Comparison of ENCODE assay signal across 9 cellular contexts in the genomic region with DNA sequence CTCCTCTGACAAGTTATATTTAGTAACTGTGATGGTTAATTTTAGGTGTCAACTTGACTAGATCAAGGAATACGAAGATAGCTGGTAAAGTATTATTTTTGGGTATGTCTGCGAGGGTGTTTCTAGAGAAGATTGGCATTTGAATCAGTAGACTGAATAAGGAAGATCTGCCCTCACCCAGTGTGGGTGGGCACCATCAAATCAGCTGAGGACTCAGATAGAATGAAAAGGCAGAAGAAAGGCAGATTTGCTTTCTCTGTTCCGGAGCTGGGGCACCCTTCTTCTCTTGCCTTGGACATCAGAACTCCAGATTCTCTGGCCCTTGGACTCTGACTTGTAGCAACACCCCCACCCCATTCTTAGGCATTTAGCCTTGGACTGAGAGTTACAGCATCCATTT.
"Had no signal": no experiment of that assay in that cellular context is flagged by ENCODE, and none has a peak within 500 bp of the region (broad histone marks: within the 10 kb centered on the region; RNA-seq: fewer than 3 reads in every experiment).

No MANE protein-coding gene starts in this region.

- H2AFZ ChIP-seq: GM23248 had no signal

- ATAC-seq: HCT116, HepG2 had no signal

- H3K4me2 ChIP-seq: KMS-11 had no signal

- H3K27ac ChIP-seq: GM23248, HL-60, KMS-11 had no signal

- H3K36me3 ChIP-seq: HAP-1 had no signal

- H3K9ac ChIP-seq: GM23248, KMS-11 had no signal

- H3K4me3 ChIP-seq: GM23248, HAP-1 had no signal

- DNase-seq: GM23248, GOT3, HFFc6, KBM-7 had no signal

- H3K4me1 ChIP-seq: HAP-1 had no signal
